Comparison of ENCODE assay signal across 25 cellular contexts in genomic region chr16:48454051-48454450, GRCh38.
"Had no signal": no experiment of that assay in that cellular context is flagged by ENCODE, and none has a peak within 500 bp of the region (broad histone marks: within the 10 kb centered on the region; RNA-seq: fewer than 3 reads in every experiment).

No MANE protein-coding gene starts in this region.

- H3K27me3 ChIP-seq: brain microvascular endothelial cell, esophagus squamous epithelium, gastroesophageal sphincter, heart right ventricle had no signal

- H3K27ac Mint-ChIP-seq: activated CD4-positive, alpha-beta memory T cell treated with anti-CD3 and anti-CD28 coated beads, Interleukin-2, amount 10 ng/mL, durations not matched to agents 7 days and 5 days; activated CD4-positive, alpha-beta T cell treated with anti-CD3 and anti-CD28 coated beads, Interleukin-2, amount 10 ng/mL, durations not matched to agents 7 days and 5 days; activated naive CD8-positive, alpha-beta T cell; activated T-cell treated with anti-CD3 and anti-CD28 coated beads, Interleukin-2, amount 50 U/mL, for 24 hours; activated T-cell treated with anti-CD3 and anti-CD28 coated beads, Interleukin-2, amount 50 U/mL, for 72 hours; effector memory CD8-positive, alpha-beta T cell had no signal

- H3K4me3 ChIP-seq: coronary artery, esophagus squamous epithelium, gastroesophageal sphincter, heart right ventricle had no signal

- DNase-seq: activated CD4-positive, alpha-beta memory T cell treated with anti-CD3 and anti-CD28 coated beads, Interleukin-2, amount 10 ng/mL, durations not matched to agents 7 days and 5 days; activated CD4-positive, alpha-beta T cell treated with anti-CD3 and anti-CD28 coated beads for 1 hour; activated CD4-positive, alpha-beta T cell treated with anti-CD3 and anti-CD28 coated beads for 4 hours; activated CD4-positive, alpha-beta T cell treated with anti-CD3 and anti-CD28 coated beads, Interleukin-2, amount 10 ng/mL, durations not matched to agents 7 days and 5 days; activated CD4-positive, alpha-beta T cell treated with anti-CD3 and anti-CD28 coated beads, Interleukin-2, amount 50 U/mL, for 4 hours; activated gamma-delta T cell; activated naive CD4-positive, alpha-beta T cell; activated naive CD4-positive, alpha-beta T cell treated with anti-CD3 and anti-CD28 coated beads, Interleukin-2, amount 50 U/mL, for 16 hours; activated T-cell treated with anti-CD3 and anti-CD28 coated beads, Interleukin-2, amount 50 U/mL, for 24 hours; activated T-cell treated with anti-CD3 and anti-CD28 coated beads, Interleukin-2, amount 50 U/mL, for 72 hours; amniotic stem cell; anterior cingulate cortex; brain microvascular endothelial cell; dermis blood vessel endothelial cell; effector CD4-positive, alpha-beta T cell; effector memory CD8-positive, alpha-beta T cell; erythroblast; esophagus squamous epithelium; foreskin melanocyte; T-helper 2 cell had no signal

- H3K9me3 ChIP-seq: esophagus squamous epithelium, gastroesophageal sphincter, heart right ventricle had no signal

- ATAC-seq: activated T-cell treated with anti-CD3 and anti-CD28 coated beads, Interleukin-2, amount 50 U/mL, for 72 hours; effector memory CD8-positive, alpha-beta T cell; gastroesophageal sphincter had no signal

- H3K27me3 Mint-ChIP-seq: activated naive CD8-positive, alpha-beta T cell; central memory CD8-positive, alpha-beta T cell; effector memory CD8-positive, alpha-beta T cell had no signal

- H3K4me3 Mint-ChIP-seq: activated CD4-positive, alpha-beta memory T cell treated with anti-CD3 and anti-CD28 coated beads, Interleukin-2, amount 10 ng/mL, durations not matched to agents 7 days and 5 days; activated CD4-positive, alpha-beta T cell treated with anti-CD3 and anti-CD28 coated beads, Interleukin-2, amount 10 ng/mL, durations not matched to agents 7 days and 5 days; activated naive CD8-positive, alpha-beta T cell; activated T-cell treated with anti-CD3 and anti-CD28 coated beads, Interleukin-2, amount 50 U/mL, for 24 hours; activated T-cell treated with anti-CD3 and anti-CD28 coated beads, Interleukin-2, amount 50 U/mL, for 72 hours; central memory CD8-positive, alpha-beta T cell; effector memory CD8-positive, alpha-beta T cell had no signal

- H3K9me3 Mint-ChIP-seq: activated CD4-positive, alpha-beta memory T cell treated with anti-CD3 and anti-CD28 coated beads, Interleukin-2, amount 10 ng/mL, durations not matched to agents 7 days and 5 days; activated CD4-positive, alpha-beta T cell treated with anti-CD3 and anti-CD28 coated beads, Interleukin-2, amount 10 ng/mL, durations not matched to agents 7 days and 5 days; activated T-cell treated with anti-CD3 and anti-CD28 coated beads, Interleukin-2, amount 50 U/mL, for 24 hours; activated T-cell treated with anti-CD3 and anti-CD28 coated beads, Interleukin-2, amount 50 U/mL, for 72 hours; central memory CD8-positive, alpha-beta T cell; effector memory CD8-positive, alpha-beta T cell had no signal

- H3K4me1 ChIP-seq: gastroesophageal sphincter had no signal

- H3K27ac ChIP-seq: brain microvascular endothelial cell, coronary artery, esophagus squamous epithelium, gastroesophageal sphincter, heart right ventricle had no signal

- H3K36me3 ChIP-seq: brain microvascular endothelial cell, esophagus squamous epithelium, gastroesophageal sphincter, heart right ventricle had no signal

- H3K36me3 Mint-ChIP-seq: activated naive CD8-positive, alpha-beta T cell had no signal
